ENCODE assay signal across 24 cellular contexts in genomic region chr6:38656896-38657295, GRCh38. TPM values are rescaled to one million over a fixed set of nuclear protein-coding genes. Genes with fewer than 3 reads are reported as not detected.
A peak's percentile ranks its signal among the peaks of the same experiment; 100 is the strongest.
DNase-seq lines count a peak whose midpoint lies in the region; ATAC-seq, FAIRE-seq and TF ChIP-seq lines count a peak whose summit lies in the region.
"Had no signal": no experiment of that assay in that cellular context is flagged by ENCODE, and none has a peak within 500 bp of the region (broad histone marks: within the 10 kb centered on the region; RNA-seq: fewer than 3 reads in every experiment).

No MANE protein-coding gene starts in this region.

- peak overlapping the region; percentile 76 for H2AFZ ChIP-seq in GM12878 (ENCODE audit: control insufficient read depth, low read depth, low read length)

- H3K27ac ChIP-seq in GM12878 (ENCODE audit: control insufficient read depth, insufficient read depth), result no peak overlapping the region
- H3K27ac ChIP-seq: 22Rv1; A549; BLaER1 treated with 17β-estradiol and CSF1 and Interleukin-3, amounts not matched to agents 10 nM and 100 nM; C4-2B had no signal

- H3K4me3 ChIP-seq in GM12865 (ENCODE audit: low read depth, low read length), result no peak overlapping the region
- no peak overlapping the region for H3K4me3 ChIP-seq in GM12878
- H3K4me3 ChIP-seq: A549; BLaER1 treated with 17β-estradiol and CSF1 and Interleukin-3, amounts not matched to agents 10 nM and 100 nM had no signal

- no peak for TF ChIP-seq EP300 in GM12878 (IDR thresholded peaks at IDR 0.05; ENCODE audit: borderline replicate concordance in 1 of 2, control insufficient read depth in 1 of 2, low read depth in 2 of 2, low read length in 2 of 2)

- no peaks in the 10 kb centered on the region for H3K9me3 ChIP-seq in GM12878 (replicated peaks; ENCODE audit: control insufficient read depth, insufficient read depth, low read length)
- H3K9me3 ChIP-seq: A549; BLaER1 treated with 17β-estradiol and CSF1 and Interleukin-3, amounts not matched to agents 10 nM and 100 nM; Caco-2 had no signal

- no peak for TF ChIP-seq RAD21 in GM12878 (IDR thresholded peaks at IDR 0.05; ENCODE audit: insufficient read depth, low read depth, low read length)

- no TSS peak for BruUV-seq in GM12878 (replicated peaks; lab: Mats Ljungman, UMichigan)

- H3K27me3 ChIP-seq in GM12878 (replicated peaks in 1 of 2; ENCODE audit: control insufficient read depth in 2 of 2, insufficient read depth in 2 of 2, low read length in 1 of 2), result no peaks in the 10 kb centered on the region
- H3K27me3 ChIP-seq: BLaER1 treated with 17β-estradiol and CSF1 and Interleukin-3, amounts not matched to agents 10 nM and 100 nM had no signal

- SMC1A ChIA-PET in GM12878 (lab: Charles Lee; ENCODE audit: uncharacterized antibody, unreplicated experiment), result interaction anchor here (1.0 to 1.6 kb wide), 2 partner anchors 23 to 24 kb away, joined by 3 to 4 read pairs; no protein-coding TSS in a partner anchor

- no peak overlapping the region for H3K4me2 ChIP-seq in GM12878 (ENCODE audit: control insufficient read depth, insufficient read depth)
- H3K4me2 ChIP-seq: A549; BLaER1 treated with 17β-estradiol and CSF1 and Interleukin-3, amounts not matched to agents 10 nM and 100 nM had no signal

- ATAC-seq in GM12878 (peak; percentile 61), GM21526 (IDR thresholded peaks at IDR 0.05; ENCODE audit: low FRiP score, unreplicated experiment) (no peak)
- ATAC-seq: A549; CD8-positive, alpha-beta T cell had no signal

- CTCF ChIA-PET in GM10248 (lab: Yijun Ruan, JAX) (no interaction called here), GM12878 (lab: Yijun Ruan, JAX) (no interaction called here)

- POLR2A ChIA-PET in GM10248 (lab: Yijun Ruan, JAX), result no interaction called here
- POLR2A ChIA-PET in GM12878 (lab: Charles Lee), result no interaction called here

- TF ChIP-seq CTCF in GM10248 (IDR thresholded peaks at IDR 0.05; ENCODE audit: control extremely low read depth, extremely low read depth, low read depth, missing control alignments), result no peak
- no peak for TF ChIP-seq CTCF in GM12865 (IDR thresholded peaks at IDR 0.05; ENCODE audit: insufficient read depth, low read depth, low read length, missing control alignments)
- TF ChIP-seq CTCF in GM13977 (IDR thresholded peaks at IDR 0.05; ENCODE audit: extremely low read depth, insufficient read depth, missing control alignments), result no peak
- no peak for TF ChIP-seq CTCF in GM12878 (IDR thresholded peaks at IDR 0.05 in 2 of 3, conservative IDR thresholded peaks at IDR 0.05 in 1 of 3; ENCODE audit: control insufficient read depth in 2 of 3, extremely low read depth in 1 of 3, insufficient read depth in 1 of 3, low read depth in 3 of 3, low read length in 3 of 3)

- 100% methylated on average over 1 of the region's 1 CpG for WGBS in GM12878 (ENCODE audit: insufficient coverage, insufficient replicate concordance, low lambda C conversion rate, missing lambda C conversion rate)

- no peaks in the 10 kb centered on the region for H3K79me2 ChIP-seq in GM12878 (ENCODE audit: control insufficient read depth, insufficient read depth, low read length)

- DNase-seq in GM10248 (ENCODE audit: extremely low spot score), result peak; percentile 26
- peak; percentile 19 for DNase-seq in GM12865 (ENCODE audit: low read depth)
- DNase-seq in GM13977 (ENCODE audit: low spot score), result peak; percentile 39
- no peak for DNase-seq in GM12878 (ENCODE audit: low read depth, low spot score)
- no peak for DNase-seq in SKM-1 treated with dmso at 0.1 percent for 144 hours (lab: John Stamatoyannopoulos, UW; ENCODE audit: unreplicated experiment)
- no peak for DNase-seq in kidney tubule cell (ENCODE audit: low spot score)
- DNase-seq: AML-193; Caco-2; Calu3; CD4-positive, alpha-beta T cell; CD8-positive, alpha-beta T cell; DMS79 treated with DMSO at 0.1 percent for 48 hours; GF-D8 had no signal

- in situ Hi-C loops in GM13977 (cut with MboI; ENCODE audit: low pct_unique_long_range_greater_than_20kb, low sequenced_read_pairs, unreplicated experiment) (no loop called here), GM12878 (cut with MboI) (no loop called here)

- no peaks in the 10 kb centered on the region for H3K4me1 ChIP-seq in GM12878 (ENCODE audit: control insufficient read depth, insufficient read depth, low read length)
- H3K4me1 ChIP-seq: A549; BLaER1 treated with 17β-estradiol and CSF1 and Interleukin-3, amounts not matched to agents 10 nM and 100 nM; Caco-2 had no signal

- no peaks in the 10 kb centered on the region for H3K36me3 ChIP-seq in GM12878 (ENCODE audit: control insufficient read depth in 2 of 2, insufficient read depth in 2 of 2, low read length in 1 of 2)
- H3K36me3 ChIP-seq: BLaER1 treated with 17β-estradiol and CSF1 and Interleukin-3, amounts not matched to agents 10 nM and 100 nM had no signal

- intact Hi-C loops in GM12878 (cut with micrococcal nuclease; ENCODE audit: unreplicated experiment), result no loop called here

- TF ChIP-seq POLR2A in GM12878 (IDR thresholded peaks at IDR 0.05; ENCODE audit: low read depth, low read length), result no peak

- RAD21 ChIA-PET in GM12878 (lab: Charles Lee; ENCODE audit: unreplicated experiment), result no interaction called here

- no peak overlapping the region for H3K9ac ChIP-seq in GM12878 (ENCODE audit: control insufficient read depth, insufficient read depth, low read length)
- H3K9ac ChIP-seq: BLaER1 treated with 17β-estradiol and CSF1 and Interleukin-3, amounts not matched to agents 10 nM and 100 nM had no signal

- peak; percentile 66 for FAIRE-seq in GM12878 (lab: Jason Lieb, UNC)
- FAIRE-seq: A549, D721Med, G401.6, GM12891, GM19239 had no signal

- no peaks in the 10 kb centered on the region for H4K20me1 ChIP-seq in GM12878 (ENCODE audit: control insufficient read depth, insufficient read depth)
- H4K20me1 ChIP-seq: BLaER1 treated with 17β-estradiol and CSF1 and Interleukin-3, amounts not matched to agents 10 nM and 100 nM had no signal

TF ChIP-seq in GM12878, 131 proteins besides CTCF, POLR2A, EP300 and RAD21 (continues in another document):
- no peak for TF ChIP-seq RUNX3 (IDR thresholded peaks at IDR 0.05; ENCODE audit: low read length)

RNA-seq across cellular contexts. Expression of gene BTBD9, which starts 17.2 kb away (rescaled TPM):
- 51.4 and 52.9 TPM in 2 replicates for total RNA-seq in GM12878 (2013; cell fraction: nucleolus; rRNA removed)
- total RNA-seq in GM12878 (2014; rRNA removed), result 5.1 and 5.3 TPM in 2 replicates
- total RNA-seq in GM12878 (2014; rRNA removed; fragmentation: Illumina TruSeq; extraction: Trizol), result 4.7 and 5.0 TPM in 2 replicates
- total RNA-seq in GM12878 (2021), result 8.6 and 9.6 TPM in 2 replicates
- polyA plus RNA-seq in GM12878 (2011; ENCODE audit: low read depth), result 2.3 TPM
- 4.5 and 4.6 TPM in 2 replicates for polyA plus RNA-seq in GM12878 (2011; rRNA removed)
- 2.5 and 2.7 TPM in 2 replicates for polyA plus RNA-seq in GM12878 (2011; cell fraction: cytosol; rRNA removed)
- polyA plus RNA-seq in GM12878 (2011; cell fraction: nucleus; rRNA removed), result 5.2 and 6.3 TPM in 2 replicates
- 2.4 and 2.8 TPM in 2 replicates for polyA plus RNA-seq in GM12878 (2012)
- polyA plus RNA-seq in GM12878 (2014; fragmentation: Illumina TruSeq; extraction: Trizol), result 4.1 and 6.0 TPM in 2 replicates
- under 1 TPM; 0.22 to 0.55 TPM for polyA plus RNA-seq in GM12878 (2014; fragmentation: Nextera tagmentation; extraction: Ambion mirVana)
- 3.4 and 3.7 TPM in 2 replicates for polyA plus RNA-seq in GM12878 (2014; rRNA removed)
- 1 to 10 TPM; 6.9 to 7.5 TPM for polyA plus RNA-seq in GM12878 (2016; fragmentation: Nextera tagmentation; extraction: Ambion mirVana)
- 19.9 and 34.1 TPM in 2 replicates for polyA minus RNA-seq in GM12878 (2011; rRNA and poly(A)+ RNA removed)
- polyA minus RNA-seq in GM12878 (2011; cell fraction: cytosol; rRNA and poly(A)+ RNA removed), result 2.0 and 4.7 TPM in 2 replicates
- 27.6 and 35.2 TPM in 2 replicates for polyA minus RNA-seq in GM12878 (2011; cell fraction: nucleus; rRNA and poly(A)+ RNA removed)

RNA-seq across cellular contexts. Expression of gene GLO1, which starts 46.0 kb away (rescaled TPM):
- 24.1 and 24.9 TPM in 2 replicates for total RNA-seq in GM12878 (2013; cell fraction: nucleolus; rRNA removed)
- total RNA-seq in GM12878 (2014; rRNA removed) (151 and 203 TPM in 2 replicates), GM12878 (2014; rRNA removed; fragmentation: Illumina TruSeq; extraction: Trizol) (166 and 174 TPM in 2 replicates), GM12878 (2021) (108 and 110 TPM in 2 replicates)
- polyA plus RNA-seq in GM12878 (2011; ENCODE audit: low read depth), result 42.7 TPM
- polyA plus RNA-seq in GM12878 (2011; rRNA removed) (148 and 215 TPM in 2 replicates), GM12878 (2014; fragmentation: Illumina TruSeq; extraction: Trizol) (190 and 242 TPM in 2 replicates), GM12878 (2014; fragmentation: Nextera tagmentation; extraction: Ambion mirVana) (100 to 1,000 TPM; 105 to 133 TPM), GM12878 (2014; rRNA removed) (116 and 141 TPM in 2 replicates), GM12878 (2016; fragmentation: Nextera tagmentation; extraction: Ambion mirVana) (100 to 1,000 TPM; 207 to 227 TPM)
- 52.7 and 61.1 TPM in 2 replicates for polyA plus RNA-seq in GM12878 (2011; cell fraction: cytosol; rRNA removed)
- 31.3 and 31.4 TPM in 2 replicates for polyA plus RNA-seq in GM12878 (2011; cell fraction: nucleus; rRNA removed)
- 68.3 and 89.5 TPM in 2 replicates for polyA plus RNA-seq in GM12878 (2012)
- 35.1 and 45.9 TPM in 2 replicates for polyA minus RNA-seq in GM12878 (2011; rRNA and poly(A)+ RNA removed)
- polyA minus RNA-seq in GM12878 (2011; cell fraction: cytosol; rRNA and poly(A)+ RNA removed), result 21.7 and 27.4 TPM in 2 replicates
- 6.3 and 8.4 TPM in 2 replicates for polyA minus RNA-seq in GM12878 (2011; cell fraction: nucleus; rRNA and poly(A)+ RNA removed)

RNA-seq across cellular contexts. Expression of gene DNAH8, which starts 58.2 kb away (rescaled TPM):
- total RNA-seq in GM12878 (2013; cell fraction: nucleolus; rRNA removed), result 0.02 and 0.10 TPM in 2 replicates
- total RNA-seq in GM12878 (2014; rRNA removed) (0.11 and 0.34 TPM in 2 replicates), GM12878 (2014; rRNA removed; fragmentation: Illumina TruSeq; extraction: Trizol) (0.18 and 0.31 TPM in 2 replicates), GM12878 (2021) (0.11 and 0.21 TPM in 2 replicates)
- polyA plus RNA-seq in GM12878 (2011; ENCODE audit: low read depth), result 0.08 TPM
- polyA plus RNA-seq in GM12878 (2011; rRNA removed) (not detected in 2 replicates), GM12878 (2014; fragmentation: Illumina TruSeq; extraction: Trizol) (0.10 and 0.14 TPM in 2 replicates), GM12878 (2014; fragmentation: Nextera tagmentation; extraction: Ambion mirVana) (under 1 TPM; 0.02 to 0.04 TPM), GM12878 (2014; rRNA removed) (0.05 TPM in 2 replicates), GM12878 (2016; fragmentation: Nextera tagmentation; extraction: Ambion mirVana) (not detected)
- polyA plus RNA-seq in GM12878 (2011; cell fraction: cytosol; rRNA removed), result not detected in 2 replicates
- polyA plus RNA-seq in GM12878 (2011; cell fraction: nucleus; rRNA removed), result not detected in 2 replicates
- 0.14 and 0.65 TPM in 2 replicates for polyA plus RNA-seq in GM12878 (2012)
- not detected in 2 replicates for polyA minus RNA-seq in GM12878 (2011; rRNA and poly(A)+ RNA removed)
- not detected in 2 replicates for polyA minus RNA-seq in GM12878 (2011; cell fraction: cytosol; rRNA and poly(A)+ RNA removed)
- polyA minus RNA-seq in GM12878 (2011; cell fraction: nucleus; rRNA and poly(A)+ RNA removed), result not detected in 2 replicates
- total RNA-seq: A172; Caco-2; CD8-positive, alpha-beta T cell had no signal
- polyA plus RNA-seq: A549, BJ had no signal

Comparison
In these comparisons a context has a peak if more than half of its experiments do, and no peak if none do; other contexts are left out.
1. DNase-seq: peak in GM10248 (single experiment), GM12865 (single experiment) and GM13977 (single experiment); none in GM12878 (single experiment), SKM-1 treated with dmso at 0.1 percent for 144 hours (single experiment) and kidney tubule cell (single experiment).